In the genomic region with DNA sequence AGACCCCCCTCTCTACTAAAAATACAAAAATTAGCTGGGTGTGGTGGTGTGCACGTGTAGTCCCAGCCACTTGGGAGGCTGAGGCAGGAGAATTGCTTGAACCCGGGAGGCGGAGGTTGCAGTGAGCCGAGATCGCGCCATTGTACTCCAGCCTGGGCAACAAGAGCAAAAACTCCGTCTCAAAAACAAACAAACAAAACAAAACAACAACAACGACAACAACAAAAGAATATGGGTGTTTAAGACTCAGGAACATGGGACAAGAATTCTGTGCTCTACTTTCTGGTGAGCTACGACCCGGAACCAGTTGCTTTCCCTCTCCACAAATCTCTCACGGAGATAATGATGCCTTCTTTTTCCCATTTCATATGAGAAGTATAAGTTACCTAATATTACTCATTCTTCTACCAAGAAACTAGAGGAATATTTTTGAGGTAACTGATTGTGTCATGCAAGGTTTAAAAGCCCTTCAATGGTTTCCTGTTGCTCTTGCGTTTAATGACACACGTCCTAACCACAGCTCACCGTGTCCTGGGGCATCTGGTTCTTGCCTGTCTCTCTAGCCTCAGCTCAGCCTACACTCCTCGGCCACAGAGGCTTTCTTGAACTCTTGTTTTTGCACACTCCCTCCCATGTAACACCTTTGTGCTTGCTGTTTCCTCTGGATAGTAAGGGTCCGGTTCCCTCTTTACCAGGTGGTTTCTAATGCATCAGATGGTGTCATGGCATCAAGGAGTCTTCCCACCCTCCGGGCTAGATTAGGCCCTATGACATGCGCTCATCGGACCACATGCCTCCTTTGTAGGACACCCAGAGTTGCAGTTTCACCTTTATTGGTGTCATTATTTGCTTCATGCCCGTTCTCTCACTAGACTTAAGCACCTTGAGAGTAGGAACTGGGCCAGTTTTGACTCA, we compare ENCODE assay signal across 8 cellular contexts.
DNase-seq lines count a peak whose midpoint lies in the region; ATAC-seq lines count a peak whose summit lies in the region.

No MANE protein-coding gene starts in this region.

- DNase-seq in activated CD8-positive, alpha-beta memory T cell treated with anti-CD3 and anti-CD28 coated beads, Interleukin-2, amount 50 U/mL, for 48 hours = peak; percentile 81
- DNase-seq in NCI-H2196 treated with DMSO at 0.1 percent for 48 hours (lab: John Stamatoyannopoulos, UW; ENCODE audit: unreplicated experiment) (no peak), DMS53 (lab: John Stamatoyannopoulos, UW) (no peak), right cardiac atrium (no peak), GM03348 (ENCODE audit: low spot score) (no peak)

- peak; percentile 58 for ATAC-seq in GM19467 (IDR thresholded peaks at IDR 0.05; ENCODE audit: unreplicated experiment)
- peak; percentile 53 for ATAC-seq in HG03558 (IDR thresholded peaks at IDR 0.05; ENCODE audit: extremely low read depth, unreplicated experiment)
- no peak for ATAC-seq in right cardiac atrium

- H3K27ac ChIP-seq in mucosa of rectum (ENCODE audit: low read depth in 2 of 2, low read length in 2 of 2) (peak overlapping the region; percentile 59), right cardiac atrium (ENCODE audit: low read length) (no peak overlapping the region)

- 89% methylated on average over 20 of the region's 20 CpGs for WGBS in right cardiac atrium

- H3K36me3 ChIP-seq in mucosa of rectum (ENCODE audit: control insufficient read depth in 2 of 2, insufficient read depth in 2 of 2, low read length in 2 of 2) = no peaks in the 10 kb centered on the region

- no peak overlapping the region for H3K9ac ChIP-seq in mucosa of rectum (ENCODE audit: low read depth in 1 of 2, low read length in 2 of 2)

- intact Hi-C loops in right cardiac atrium (cut with DNase I) = no loop called here

- peaks cover 3 to 11% of the 10 kb centered on the region in 2 donors for H3K4me1 ChIP-seq in mucosa of rectum (ENCODE audit: control insufficient read depth in 2 of 2, insufficient read depth in 2 of 2, low read length in 2 of 2)
- H3K4me1 ChIP-seq in right cardiac atrium (ENCODE audit: control insufficient read depth, insufficient read depth, low read length) = no peaks in the 10 kb centered on the region

- H3K27me3 ChIP-seq in mucosa of rectum (ENCODE audit: control insufficient read depth in 2 of 2, insufficient read depth in 2 of 2, low read length in 2 of 2) = no peaks in the 10 kb centered on the region
- H3K27me3 ChIP-seq in right cardiac atrium (ENCODE audit: control insufficient read depth, insufficient read depth) = no peaks in the 10 kb centered on the region

- H3K9me3 ChIP-seq in mucosa of rectum (ENCODE audit: control insufficient read depth in 2 of 2, low read length in 2 of 2) (no peaks in the 10 kb centered on the region), right cardiac atrium (ENCODE audit: control insufficient read depth, low read length) (no peaks in the 10 kb centered on the region)

- H3K4me3 ChIP-seq in mucosa of rectum (ENCODE audit: low read length in 2 of 2) (no peak overlapping the region), right cardiac atrium (ENCODE audit: low read length) (no peak overlapping the region)

Comparison
In these comparisons a context has a peak if more than half of its experiments do, and no peak if none do; other contexts are left out.
1. ATAC-seq: peak in GM19467 (single experiment) and HG03558 (single experiment); none in right cardiac atrium (0 of 2).